8 cellular contexts compared by ENCODE assay signal in genomic region chr15:31345606-31346366, GRCh38. TPM values are rescaled to one million over a fixed set of nuclear protein-coding genes. Genes with fewer than 3 reads are reported as not detected.
DNase-seq lines count a peak whose midpoint lies in the region; ATAC-seq and TF ChIP-seq lines count a peak whose summit lies in the region.

No MANE protein-coding gene starts in this region.

- intact Hi-C loops in heart left ventricle (cut with DNase I), result no loop called here

- no peaks in the 10 kb centered on the region for H3K27me3 Mint-ChIP-seq in activated CD4-positive, alpha-beta T cell treated with anti-CD3 and anti-CD28 coated beads, Interleukin-2, amount 10 ng/mL, durations not matched to agents 7 days and 5 days

- H3K4me3 ChIP-seq in heart left ventricle, result peak overlapping the region in 10 of 12 donors; percentile 1 to 41 (median 22)
- H3K4me3 ChIP-seq in tibial nerve, result peak overlapping the region in 2 of 4 donors; percentile 15 to 28

- TF ChIP-seq EP300 in tibial nerve (IDR thresholded peaks at IDR 0.05), result no peak

- H3K4me1 Mint-ChIP-seq in activated CD4-positive, alpha-beta T cell treated with anti-CD3 and anti-CD28 coated beads, Interleukin-2, amount 10 ng/mL, durations not matched to agents 7 days and 5 days, result peaks cover 100% of the 10 kb centered on the region

- H3K9me3 ChIP-seq in heart left ventricle (no peaks in the 10 kb centered on the region), tibial nerve (no peaks in the 10 kb centered on the region)

- TF ChIP-seq CTCF in heart left ventricle (IDR thresholded peaks at IDR 0.05), result no peak
- no peak for TF ChIP-seq CTCF in tibial nerve (IDR thresholded peaks at IDR 0.05)

- H3K4me1 ChIP-seq in heart left ventricle (peaks cover 55 to 100% (median 100%) of the 10 kb centered on the region in 12 donors), tibial nerve (peaks cover 0 to 100% (median 86%) of the 10 kb centered on the region in 4 donors)

- H3K27ac ChIP-seq in heart left ventricle, result peak overlapping the region; percentile 35 to 96 (median 74)
- H3K27ac ChIP-seq in tibial nerve, result peak overlapping the region in 3 of 4 donors; percentile 77 to 100 (median 84)

- WGBS in heart left ventricle, 4 donors, result 59 to 66% (median 62%) methylated on average over 14 to 19 of the region's 19 CpGs
- WGBS in tibial nerve, 2 donors, result 59 to 65% methylated on average over 12 to 19 of the region's 19 CpGs

- peak overlapping the region; percentile 81 for H3K4me3 Mint-ChIP-seq in activated CD4-positive, alpha-beta T cell treated with anti-CD3 and anti-CD28 coated beads, Interleukin-2, amount 10 ng/mL, durations not matched to agents 7 days and 5 days

- POLR2A ChIA-PET in activated CD4-positive, alpha-beta T cell treated with anti-CD3 and anti-CD28 coated beads, Interleukin-2, amount 10 ng/mL, durations not matched to agents 7 days and 5 days (lab: Charles Lee), result interaction anchor here (1.4 kb wide), 1 partner anchor 12 kb away, joined by 5 read pairs; no protein-coding TSS in a partner anchor

- CTCF ChIA-PET in activated CD4-positive, alpha-beta T cell treated with anti-CD3 and anti-CD28 coated beads, Interleukin-2, amount 10 ng/mL, durations not matched to agents 7 days and 5 days (lab: Charles Lee), result interaction anchor here (0.7 to 5.1 kb wide), 10 partner anchors 10 to 160 kb away, joined by 3 to 39 read pairs (median 3); no protein-coding TSS in a partner anchor

- peak overlapping the region; percentile 95 for H3K27ac Mint-ChIP-seq in activated CD4-positive, alpha-beta T cell treated with anti-CD3 and anti-CD28 coated beads, Interleukin-2, amount 10 ng/mL, durations not matched to agents 7 days and 5 days

- peaks cover 0 to 20% (median 3%) of the 10 kb centered on the region in 9 donors for H3K36me3 ChIP-seq in heart left ventricle
- H3K36me3 ChIP-seq in tibial nerve, result peaks cover 0 to 14% (median 0%) of the 10 kb centered on the region in 3 donors

- DNase-seq in activated CD4-positive, alpha-beta T cell treated with anti-CD3 and anti-CD28 coated beads, Interleukin-2, amount 10 ng/mL, durations not matched to agents 7 days and 5 days, result no peak
- DNase-seq in activated CD4-positive, alpha-beta T cell treated with anti-CD3 and anti-CD28 coated beads, Interleukin-2, amount 50 U/mL, for 1 hour, result no peak
- peak in 1 of 5 donors; percentile 49 for DNase-seq in heart left ventricle
- no peak for DNase-seq in tibial nerve (ENCODE audit: low spot score in 2 of 2)
- no peak for DNase-seq in midbrain (lab: John Stamatoyannopoulos, UW)
- no peak for DNase-seq in NCI-H1417 treated with DMSO at 0.1 percent for 48 hours (lab: John Stamatoyannopoulos, UW)
- DNase-seq in stimulated activated CD4-positive, alpha-beta T cell treated with anti-CD3 and anti-CD28 coated beads, Interleukin-4, amount 100 ng/mL, for 24 hours, result no peak

- TF ChIP-seq POLR2A in heart left ventricle (IDR thresholded peaks at IDR 0.05) (no peak), tibial nerve (IDR thresholded peaks at IDR 0.05) (no peak)

- ATAC-seq in HG03521 (IDR thresholded peaks at IDR 0.05; ENCODE audit: unreplicated experiment) (peak; percentile 28), heart left ventricle (peak in 1 of 4 donors; percentile 2)

- H3K36me3 Mint-ChIP-seq in activated CD4-positive, alpha-beta T cell treated with anti-CD3 and anti-CD28 coated beads, Interleukin-2, amount 10 ng/mL, durations not matched to agents 7 days and 5 days (ENCODE audit: low read depth), result peaks cover 56% of the 10 kb centered on the region

- H3K27me3 ChIP-seq in heart left ventricle (no peaks in the 10 kb centered on the region), tibial nerve (no peaks in the 10 kb centered on the region)

- no peaks in the 10 kb centered on the region for H3K9me3 Mint-ChIP-seq in activated CD4-positive, alpha-beta T cell treated with anti-CD3 and anti-CD28 coated beads, Interleukin-2, amount 10 ng/mL, durations not matched to agents 7 days and 5 days

RNA-seq across cellular contexts. Expression of gene KLF13, which starts 19.2 kb away (rescaled TPM):
- 100 to 1,000 TPM; 235 to 264 TPM for total RNA-seq in activated CD4-positive, alpha-beta T cell treated with anti-CD3 and anti-CD28 coated beads, Interleukin-2, amount 10 ng/mL, durations not matched to agents 7 days and 5 days
- total RNA-seq in heart left ventricle (10 to 100 TPM; 37.5 to 65.9 (median 56.4) TPM), tibial nerve (10 to 100 TPM; 61.2 to 77.9 (median 75.1) TPM)
- 10 to 100 TPM; 22.4 to 74.0 TPM for polyA plus RNA-seq in heart left ventricle
